Comparison of ENCODE assay signal across 27 cellular contexts in genomic region chr4:153971878-153972277, GRCh38.
"Had no signal": no experiment of that assay in that cellular context is flagged by ENCODE, and none has a peak within 500 bp of the region (broad histone marks: within the 10 kb centered on the region; RNA-seq: fewer than 3 reads in every experiment).

No MANE protein-coding gene starts in this region.

- H3K4me3 ChIP-seq: neural progenitor cell, pancreas, psoas muscle, right lobe of liver, skin epidermis, smooth muscle cell, spleen, suprapubic skin, testis, tibial artery, transverse colon, upper lobe of right lung, uterus had no signal

- H3K4me2 ChIP-seq: neural progenitor cell, smooth muscle cell had no signal

- H3K9me3 ChIP-seq: pancreas, psoas muscle, suprapubic skin, testis, uterus had no signal

- DNase-seq: naive thymus-derived CD4-positive, alpha-beta T cell; natural killer cell; occipital lobe; pancreas; psoas muscle; right cardiac atrium; right lobe of liver; spleen; stimulated activated CD4-positive, alpha-beta T cell treated with anti-CD3 and anti-CD28 coated beads, Interleukin-12 subunit alpha, Interleukin-12 subunit beta, amount 100 ng/mL, for 4 hours; stimulated activated CD4-positive, alpha-beta T cell treated with anti-CD3 and anti-CD28 coated beads, Interleukin-1b, Interleukin-23, amount 100 ng/mL, for 48 hours; stimulated activated CD4-positive, alpha-beta T cell treated with anti-CD3 and anti-CD28 coated beads, Interleukin-4, amount 100 ng/mL, for 1 hour; stimulated activated CD4-positive, alpha-beta T cell treated with anti-CD3 and anti-CD28 coated beads, Interleukin-4, amount 100 ng/mL, for 4 hours; stimulated activated CD8-positive, alpha-beta memory T cell treated with anti-CD3 and anti-CD28 coated beads, Interleukin-4, amount 100 ng/mL, for 48 hours; stimulated activated naive CD4-positive, alpha-beta T cell; stimulated activated naive CD8-positive, alpha-beta T cell treated with anti-CD3 and anti-CD28 coated beads, Interleukin-15, amount 100 ng/mL, for 72 hours; stimulated activated naive CD8-positive, alpha-beta T cell treated with anti-CD3 and anti-CD28 coated beads, Interleukin-15, Interleukin-2, amounts not matched to agents 100 U/mL and 50 U/mL, for 24 hours; substantia nigra; testis; transverse colon; upper lobe of right lung; uterus had no signal

- H3K27me3 ChIP-seq: neural progenitor cell, pancreas, right lobe of liver, spleen, suprapubic skin, testis, tibial artery, transverse colon, upper lobe of right lung, uterus had no signal

- H3K36me3 ChIP-seq: neural progenitor cell, pancreas, right lobe of liver, spleen, suprapubic skin, tibial artery, transverse colon, upper lobe of right lung, uterus had no signal

- ATAC-seq: naive thymus-derived CD4-positive, alpha-beta T cell; natural killer cell; pancreas; psoas muscle; right cardiac atrium; right lobe of liver; stimulated activated memory B cell treated with anti-CD40 and anti-IgM and Interleukin-4, amounts not matched to agents 10 μg/mL and 1 μg/mL and 100 μg/mL, for 72 hours; stimulated activated naive CD8-positive, alpha-beta T cell treated with anti-CD3 and anti-CD28 coated beads, Interleukin-15, amount 100 ng/mL, for 72 hours; stimulated activated naive CD8-positive, alpha-beta T cell treated with anti-CD3 and anti-CD28 coated beads, Interleukin-15, Interleukin-2, amounts not matched to agents 100 U/mL and 50 U/mL, for 24 hours; upper lobe of right lung had no signal

- H2AFZ ChIP-seq: neural progenitor cell had no signal

- H3K27ac ChIP-seq: neural progenitor cell, pancreas, psoas muscle, right lobe of liver, spleen, suprapubic skin, testis, tibial artery, transverse colon, upper lobe of right lung, uterus had no signal

- H3K4me1 ChIP-seq: neural progenitor cell, pancreas, psoas muscle, spleen, suprapubic skin, testis, tibial artery, transverse colon, upper lobe of right lung, uterus had no signal
